ENCODE assay signal across 8 cellular contexts in genomic region chr7:78996013-78996412, GRCh38.
"Had no signal": no experiment of that assay in that cellular context is flagged by ENCODE, and none has a peak within 500 bp of the region (broad histone marks: within the 10 kb centered on the region; RNA-seq: fewer than 3 reads in every experiment).

No MANE protein-coding gene starts in this region.

- H3K36me3 ChIP-seq: HAP-1 had no signal

- H3K4me1 ChIP-seq: HAP-1 had no signal

- H3K4me3 ChIP-seq: GM23338, HAP-1 had no signal

- ATAC-seq: GM23338, HCT116, HepG2 had no signal

- H3K9me3 ChIP-seq: HAP-1 had no signal

- H2AFZ ChIP-seq: GM23338 had no signal

- H3K9ac ChIP-seq: KMS-11 had no signal

- H3K4me2 ChIP-seq: GM23338, KMS-11 had no signal

- DNase-seq: H7, KBM-7 had no signal

- H3K27ac ChIP-seq: HL-60, KMS-11 had no signal
